33 cellular contexts compared by ENCODE assay signal in the genomic region with DNA sequence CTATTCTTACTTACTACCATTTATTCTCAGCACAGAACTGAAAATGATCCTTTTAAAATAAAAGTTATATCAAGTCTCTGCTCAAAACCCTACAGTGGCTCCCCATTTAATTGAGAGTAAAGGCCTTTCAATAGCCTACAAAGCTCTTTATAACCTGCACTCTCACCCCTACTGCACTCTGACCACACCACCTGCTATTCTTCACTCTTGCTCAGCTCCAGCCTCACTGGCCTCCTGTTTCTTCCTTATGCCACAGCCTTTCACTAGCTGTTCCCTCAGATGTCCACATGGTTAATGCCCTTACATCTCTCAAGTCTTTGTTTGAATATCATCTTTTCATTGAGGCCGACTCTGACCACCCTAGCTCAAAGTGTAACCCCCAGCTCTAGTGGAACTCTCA.
"Had no signal": no experiment of that assay in that cellular context is flagged by ENCODE, and none has a peak within 500 bp of the region (broad histone marks: within the 10 kb centered on the region; RNA-seq: fewer than 3 reads in every experiment).

No MANE protein-coding gene starts in this region.

- H3K4me1 ChIP-seq: ascending aorta, breast epithelium, esophagus muscularis mucosa, foreskin keratinocyte, gastrocnemius medialis had no signal

- H3K4me1 Mint-ChIP-seq: activated B cell treated with CpG ODN at 0.5 μM for 24 hours; activated naive CD4-positive, alpha-beta T cell treated with anti-CD3 and anti-CD28 coated beads, Interleukin-2, amount 10 ng/mL, durations not matched to agents 7 days and 5 days; brain; T-cell had no signal

- H3K27me3 Mint-ChIP-seq: activated B cell treated with CpG ODN at 0.5 μM for 24 hours; activated naive CD4-positive, alpha-beta T cell treated with anti-CD3 and anti-CD28 coated beads, Interleukin-2, amount 10 ng/mL, durations not matched to agents 7 days and 5 days; activated naive CD8-positive, alpha-beta T cell treated with anti-CD3 and anti-CD28 coated beads, Interleukin-2, amount 10 ng/mL, durations not matched to agents 7 days and 5 days; activated T-cell treated with anti-CD3 and anti-CD28 coated beads, Interleukin-2, amount 50 U/mL, for 24 hours; brain; dendritic cell treated with granulocyte-macrophage colony-stimulating factor and Interleukin-4, amounts not matched to agents 40 ng/mL and 50 ng/mL, for 4 days; T-cell had no signal

- H3K4me3 Mint-ChIP-seq: activated B cell treated with CpG ODN at 0.5 μM for 24 hours; activated naive CD4-positive, alpha-beta T cell treated with anti-CD3 and anti-CD28 coated beads, Interleukin-2, amount 10 ng/mL, durations not matched to agents 7 days and 5 days; activated naive CD8-positive, alpha-beta T cell treated with anti-CD3 and anti-CD28 coated beads, Interleukin-2, amount 10 ng/mL, durations not matched to agents 7 days and 5 days; activated T-cell treated with anti-CD3 and anti-CD28 coated beads, Interleukin-2, amount 50 U/mL, for 24 hours; activated T-cell treated with anti-CD3 and anti-CD28 coated beads, Interleukin-2, amount 50 U/mL, for 72 hours; brain; dendritic cell treated with granulocyte-macrophage colony-stimulating factor and Interleukin-4, amounts not matched to agents 40 ng/mL and 50 ng/mL, for 4 days; endodermal cell; T-cell; T-helper 1 cell treated with Interleukin-12 subunit alpha and Interleukin-12 subunit beta and Interleukin-4 antibody, amounts not matched to agents 30 μg/mL and 1 μg/mL, for 36 hours; T-helper 2 cell treated with Interferon-gamma antibody and Interleukin-4, amounts not matched to agents 5 μg/mL and 100 μg/mL, for 36 hours had no signal

- H3K27me3 ChIP-seq: ascending aorta, breast epithelium, cardiac muscle cell, dorsolateral prefrontal cortex, esophagus muscularis mucosa, foreskin keratinocyte, gastrocnemius medialis, heart right ventricle had no signal

- DNase-seq: activated B cell treated with CpG ODN at 0.5 μM for 24 hours; activated CD4-positive, alpha-beta T cell treated with anti-CD3 and anti-CD28 coated beads for 48 hours; activated CD4-positive, alpha-beta T cell treated with anti-CD3 and anti-CD28 coated beads, Interleukin-2, amount 50 U/mL, for 1 hour; activated CD4-positive, alpha-beta T cell treated with anti-CD3 and anti-CD28 coated beads, Interleukin-2, amount 50 U/mL, for 48 hours; activated CD8-positive, alpha-beta memory T cell treated with anti-CD3 and anti-CD28 coated beads, Interleukin-2, amount 50 U/mL, for 48 hours; activated gamma-delta T cell; activated naive CD4-positive, alpha-beta T cell; activated naive CD4-positive, alpha-beta T cell treated with anti-CD3 and anti-CD28 coated beads, Interleukin-2, amount 10 ng/mL, durations not matched to agents 7 days and 5 days; activated naive CD8-positive, alpha-beta T cell treated with anti-CD3 and anti-CD28 coated beads, Interleukin-2, amount 10 ng/mL, durations not matched to agents 7 days and 5 days; activated T-cell treated with anti-CD3 and anti-CD28 coated beads for 4 hours; activated T-cell treated with anti-CD3 and anti-CD28 coated beads, Interleukin-2, amount 50 U/mL, for 24 hours; activated T-cell treated with anti-CD3 and anti-CD28 coated beads, Interleukin-2, amount 50 U/mL, for 72 hours; central memory CD4-positive, alpha-beta T cell; dorsolateral prefrontal cortex; effector memory CD4-positive, alpha-beta T cell; endodermal cell; foreskin keratinocyte; gastrocnemius medialis; heart right ventricle; T-cell; T1000; WERI-Rb-1 had no signal

- H3K27ac ChIP-seq: ascending aorta, breast epithelium, cardiac muscle cell, coronary artery, dorsolateral prefrontal cortex, esophagus muscularis mucosa, foreskin keratinocyte, gastrocnemius medialis, heart right ventricle, WERI-Rb-1 had no signal

- H3K9me3 Mint-ChIP-seq: activated B cell treated with CpG ODN at 0.5 μM for 24 hours; activated naive CD4-positive, alpha-beta T cell treated with anti-CD3 and anti-CD28 coated beads, Interleukin-2, amount 10 ng/mL, durations not matched to agents 7 days and 5 days; activated naive CD4-positive, alpha-beta T cell treated with anti-CD3 and anti-CD28 coated beads, Interleukin-2, amount 50 U/mL, for 72 hours; activated naive CD8-positive, alpha-beta T cell treated with anti-CD3 and anti-CD28 coated beads, Interleukin-2, amount 10 ng/mL, durations not matched to agents 7 days and 5 days; activated T-cell treated with anti-CD3 and anti-CD28 coated beads, Interleukin-2, amount 50 U/mL, for 24 hours; activated T-cell treated with anti-CD3 and anti-CD28 coated beads, Interleukin-2, amount 50 U/mL, for 72 hours; brain; dendritic cell treated with granulocyte-macrophage colony-stimulating factor and Interleukin-4, amounts not matched to agents 40 ng/mL and 50 ng/mL, for 4 days; endodermal cell; T-cell; T-helper 1 cell treated with Interleukin-12 subunit alpha and Interleukin-12 subunit beta and Interleukin-4 antibody, amounts not matched to agents 30 μg/mL and 1 μg/mL, for 36 hours; T-helper 2 cell treated with Interferon-gamma antibody and Interleukin-4, amounts not matched to agents 5 μg/mL and 100 μg/mL, for 36 hours had no signal

- H3K9me3 ChIP-seq: ascending aorta, breast epithelium, esophagus muscularis mucosa, gastrocnemius medialis, heart right ventricle had no signal

- ATAC-seq: activated CD4-positive, CD25-positive, alpha-beta regulatory T cell treated with anti-CD3 and anti-CD28 coated beads, Interleukin-2, amount 50 U/mL, for 24 hours; activated naive CD4-positive, alpha-beta T cell treated with anti-CD3 and anti-CD28 coated beads, Interleukin-2, amount 50 U/mL, for 72 hours; activated T-cell treated with anti-CD3 and anti-CD28 coated beads, Interleukin-2, amount 50 U/mL, for 72 hours; foreskin keratinocyte; gastrocnemius medialis; heart right ventricle; T-cell had no signal

- H3K27ac Mint-ChIP-seq: activated B cell treated with CpG ODN at 0.5 μM for 24 hours; activated naive CD4-positive, alpha-beta T cell treated with anti-CD3 and anti-CD28 coated beads, Interleukin-2, amount 10 ng/mL, durations not matched to agents 7 days and 5 days; activated naive CD4-positive, alpha-beta T cell treated with anti-CD3 and anti-CD28 coated beads, Interleukin-2, amount 50 U/mL, for 72 hours; activated naive CD8-positive, alpha-beta T cell treated with anti-CD3 and anti-CD28 coated beads, Interleukin-2, amount 10 ng/mL, durations not matched to agents 7 days and 5 days; activated T-cell treated with anti-CD3 and anti-CD28 coated beads, Interleukin-2, amount 50 U/mL, for 24 hours; activated T-cell treated with anti-CD3 and anti-CD28 coated beads, Interleukin-2, amount 50 U/mL, for 72 hours; brain; dendritic cell treated with granulocyte-macrophage colony-stimulating factor and Interleukin-4, amounts not matched to agents 40 ng/mL and 50 ng/mL, for 4 days; endodermal cell; T-cell; T-helper 1 cell treated with Interleukin-12 subunit alpha and Interleukin-12 subunit beta and Interleukin-4 antibody, amounts not matched to agents 30 μg/mL and 1 μg/mL, for 36 hours; T-helper 2 cell treated with Interferon-gamma antibody and Interleukin-4, amounts not matched to agents 5 μg/mL and 100 μg/mL, for 36 hours had no signal

- H3K36me3 ChIP-seq: breast epithelium had no signal

- H3K4me3 ChIP-seq: ascending aorta, breast epithelium, cardiac muscle cell, coronary artery, dorsolateral prefrontal cortex, esophagus muscularis mucosa, gastrocnemius medialis, heart right ventricle had no signal
